In the genomic region with DNA sequence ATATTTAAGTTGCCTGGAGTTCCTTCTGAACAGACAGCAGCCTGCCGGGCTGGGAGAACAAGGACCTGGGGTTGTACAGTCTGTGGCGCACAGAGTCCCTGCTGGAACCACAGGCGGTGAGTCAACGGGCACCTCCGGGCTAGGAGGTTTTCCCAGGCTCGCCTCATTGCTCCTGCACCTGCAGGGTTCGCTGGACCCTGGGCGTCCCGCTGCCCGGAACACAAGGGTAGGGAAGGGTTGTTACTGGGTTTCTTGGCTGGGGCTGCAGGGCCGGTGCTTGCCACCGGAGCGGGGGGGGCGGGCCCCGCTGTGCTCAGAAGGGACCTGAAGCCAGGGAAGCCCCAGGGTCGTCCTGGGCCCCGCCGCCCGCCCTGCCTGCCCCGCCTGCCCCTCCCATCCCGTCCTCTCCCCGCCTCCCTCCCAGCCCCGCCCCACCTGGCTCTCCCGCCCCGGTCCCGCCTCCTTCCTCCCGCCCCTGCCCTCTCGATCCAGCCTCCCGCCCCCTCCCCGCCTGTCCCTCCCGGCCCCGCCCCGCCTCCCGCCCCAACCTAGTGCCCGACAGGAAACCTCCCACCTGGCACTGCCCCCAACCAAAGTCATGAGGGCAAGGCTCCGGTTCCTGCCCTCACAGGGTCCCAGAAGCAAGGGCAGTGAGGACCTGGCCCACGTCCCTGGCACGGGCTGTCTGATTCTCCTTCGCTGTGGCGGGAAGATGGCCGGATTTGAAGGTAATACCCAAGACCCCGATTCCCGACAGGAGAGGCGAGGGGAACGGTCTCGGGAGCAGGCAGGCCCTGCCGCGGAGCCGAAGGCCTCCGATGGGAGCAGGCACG, we compare ENCODE assay signal across 8 cellular contexts. TPM values are rescaled to one million over a fixed set of nuclear protein-coding genes. Genes with fewer than 3 reads are reported as not detected.
DNase-seq lines count a peak whose midpoint lies in the region; ATAC-seq and TF ChIP-seq lines count a peak whose summit lies in the region.

No MANE protein-coding gene starts in this region.

- H3K4me3 ChIP-seq in MG63 (peak overlapping the region; percentile 56), adrenal gland (peak overlapping the region in 3 of 4 donors; percentile 33 to 76 (median 47)), right atrium auricular region (peak overlapping the region; percentile 66 to 67)

- WGBS in adrenal gland, 4 donors, result 1 to 6% (median 1%) methylated on average over 2 to 51 of the region's 51 CpGs

- H3K9me3 ChIP-seq in MG63, result peaks cover 10% of the 10 kb centered on the region
- H3K9me3 ChIP-seq in adrenal gland (replicated peaks in 1 of 3), result no peaks in the 10 kb centered on the region
- no peaks in the 10 kb centered on the region for H3K9me3 ChIP-seq in right atrium auricular region

- TF ChIP-seq CTCF in adrenal gland (IDR thresholded peaks at IDR 0.05), result peak in 1 of 6 experiments; percentile 10
- no peak for TF ChIP-seq CTCF in right atrium auricular region (IDR thresholded peaks at IDR 0.05)

- intact Hi-C loops in adrenal gland (cut with DNase I), result no loop called here

- peak in 1 of 2 donors; percentile 51 for TF ChIP-seq POLR2A in adrenal gland (IDR thresholded peaks at IDR 0.05)

- peak overlapping the region in 4 of 5 donors; percentile 48 to 78 (median 65) for H3K27ac ChIP-seq in adrenal gland
- peak overlapping the region; percentile 84 to 85 for H3K27ac ChIP-seq in right atrium auricular region

- peak; percentile 35 for ATAC-seq in GM19395 (IDR thresholded peaks at IDR 0.05; ENCODE audit: unreplicated experiment)
- no peak for ATAC-seq in GM18517 (IDR thresholded peaks at IDR 0.05; ENCODE audit: unreplicated experiment)

- H3K27me3 ChIP-seq in MG63 (peaks cover 10% of the 10 kb centered on the region; the same call in 1 of the 2 replicates), adrenal gland (no peaks in the 10 kb centered on the region), right atrium auricular region (no peaks in the 10 kb centered on the region)

- peaks cover 27% of the 10 kb centered on the region for H3K36me3 ChIP-seq in MG63
- H3K36me3 ChIP-seq in adrenal gland (replicated peaks in 1 of 2), result peaks cover 0 to 19% of the 10 kb centered on the region in 2 donors
- peaks cover 17% of the 10 kb centered on the region for H3K36me3 ChIP-seq in right atrium auricular region

- DNase-seq in AG20443 (ENCODE audit: low spot score) (peak; percentile 75), MG63 (peak; percentile 88), SKM-1 treated with dmso at 0.1 percent for 144 hours (lab: John Stamatoyannopoulos, UW; ENCODE audit: unreplicated experiment) (peak; percentile 29), adrenal gland (peak; percentile 87 to 93 (median 89)), right atrium auricular region (ENCODE audit: low spot score) (no peak), retina (peak; percentile 61)

- H3K4me1 ChIP-seq in adrenal gland (replicated peaks in 1 of 2) (peaks cover 17 to 40% of the 10 kb centered on the region in 2 donors), right atrium auricular region (peaks cover 0 to 48% of the 10 kb centered on the region in 2 donors)

RNA-seq across cellular contexts. Expression of a gene that starts 6.8 kb away (rescaled TPM):
- 40.2 and 63.4 TPM in 2 replicates for total RNA-seq in MG63 (2014; rRNA removed; shearing (Covaris generic); ENCODE audit: low replicate concordance)
- 10 to 100 TPM; 19.7 to 57.5 (median 29.6) TPM for total RNA-seq in adrenal gland
- polyA plus RNA-seq in adrenal gland, result 10 to 100 TPM in 2 of 3 donors, 1 to 10 TPM in 1; 8.6 to 29.8 (median 25.7) TPM
- total RNA-seq in right atrium auricular region, result 10 to 100 TPM; 11.0 to 11.1 TPM

RNA-seq across cellular contexts. Expression of a gene that starts 7.0 kb away (rescaled TPM):
- 55.5 and 59.8 TPM in 2 replicates for total RNA-seq in MG63 (2014; rRNA removed; shearing (Covaris generic); ENCODE audit: low replicate concordance)
- total RNA-seq in adrenal gland, result 100 to 1,000 TPM in 6 of 8 donors, 10 to 100 TPM in 2; 60.9 to 216 (median 117) TPM
- polyA plus RNA-seq in adrenal gland, result 10 to 100 TPM; 24.5 to 52.8 (median 43.5) TPM
- total RNA-seq in right atrium auricular region, result 100 to 1,000 TPM in 1 of 2 donors, 10 to 100 TPM in 1; 39.1 to 102 TPM
